ENCODE assay signal across 23 cellular contexts in the genomic region with DNA sequence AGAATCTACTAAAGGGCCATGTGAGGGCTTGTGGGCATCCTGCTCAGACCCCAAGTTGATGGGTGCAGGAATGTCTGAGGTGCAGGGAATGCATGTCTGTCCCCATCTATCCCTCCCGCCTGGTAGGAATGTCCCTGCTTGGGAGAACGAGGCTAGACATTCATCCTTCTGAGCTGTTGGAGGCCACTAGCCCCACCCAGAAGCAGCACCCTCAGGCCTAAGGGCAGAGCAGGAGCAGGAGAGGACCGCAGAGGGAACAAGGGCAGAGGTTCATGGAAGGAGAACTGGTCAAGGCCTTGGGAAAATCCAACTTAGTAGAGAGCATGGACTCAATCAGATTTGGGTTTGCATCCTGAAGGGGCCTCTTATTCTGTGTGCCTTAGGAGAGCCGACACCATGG. TPM values are rescaled to one million over a fixed set of nuclear protein-coding genes. Genes with fewer than 3 reads are reported as not detected.
"Had no signal": no experiment of that assay in that cellular context is flagged by ENCODE, and none has a peak within 500 bp of the region (broad histone marks: within the 10 kb centered on the region; RNA-seq: fewer than 3 reads in every experiment).

No MANE protein-coding gene starts in this region.

- H3K27me3 ChIP-seq: esophagus muscularis mucosa, gastrocnemius medialis had no signal

- H3K27ac Mint-ChIP-seq: natural killer cell had no signal

- H3K4me3 Mint-ChIP-seq: natural killer cell, neural crest cell had no signal

- H3K36me3 Mint-ChIP-seq: natural killer cell had no signal

- H3K36me3 ChIP-seq: esophagus muscularis mucosa, gastrocnemius medialis had no signal

- H3K9ac ChIP-seq: parathyroid adenoma had no signal

- H2AFZ ChIP-seq: parathyroid adenoma had no signal

- H3K9me3 ChIP-seq: esophagus muscularis mucosa, gastrocnemius medialis, mucosa of descending colon, psoas muscle had no signal

- DNase-seq: central memory CD4-positive, alpha-beta T cell; cortex of kidney; effector memory CD4-positive, alpha-beta T cell; gastrocnemius medialis; left colon; mammary epithelial cell; mucosa of descending colon; occipital lobe; psoas muscle; small intestine; stimulated activated CD4-positive, alpha-beta T cell treated with anti-CD3 and anti-CD28 coated beads, Interleukin-2, amount 100 ng/mL, for 48 hours; stimulated activated naive CD4-positive, alpha-beta T cell treated with Interleukin-2 at 50 U/mL for 16 hours; trophoblast cell had no signal

- H3K4me3 ChIP-seq: dorsolateral prefrontal cortex, esophagus muscularis mucosa, gastrocnemius medialis, mucosa of descending colon, psoas muscle had no signal

- H3K4me1 ChIP-seq: parathyroid adenoma had no signal

- H3K9me3 Mint-ChIP-seq: natural killer cell had no signal

- ATAC-seq: gastrocnemius medialis, left colon, mucosa of descending colon, natural killer cell, psoas muscle had no signal

- H3K4me1 Mint-ChIP-seq: natural killer cell had no signal

- H3K27ac ChIP-seq: dorsolateral prefrontal cortex, epithelial cell of prostate, esophagus muscularis mucosa, gastrocnemius medialis, parathyroid adenoma, psoas muscle had no signal

RNA-seq across cellular contexts. Expression of a gene that starts 22.1 kb away (rescaled TPM):
- total RNA-seq: chondrocyte, fibroblast of villous mesenchyme, left colon, liver, myocyte, natural killer cell had no signal
- polyA plus RNA-seq: liver, mammary epithelial cell, small intestine had no signal
